In genomic region chr12:108832730-108833354, GRCh38 we compare ENCODE assay signal across 8 cellular contexts. TPM values are rescaled to one million over a fixed set of nuclear protein-coding genes. Genes with fewer than 3 reads are reported as not detected.
DNase-seq lines count a peak whose midpoint lies in the region; ATAC-seq and TF ChIP-seq lines count a peak whose summit lies in the region.

No MANE protein-coding gene starts in this region.

- H3K27ac ChIP-seq in cardiac muscle cell: peak overlapping the region; percentile 96

- no peaks in the 10 kb centered on the region for H3K9me3 ChIP-seq in cardiac muscle cell (ENCODE audit: low read depth)

- H3K27me3 ChIP-seq in cardiac muscle cell: no peaks in the 10 kb centered on the region

- DNase-seq in ELR (ENCODE audit: low read depth) (peak; percentile 79), amniotic epithelial cell (ENCODE audit: low read depth) (peak; percentile 82), cardiac muscle cell (ENCODE audit: low read depth in 1 of 2, low spot score in 1 of 2) (peak; percentile 39 to 94), skeletal muscle cell (ENCODE audit: low read depth) (peak; percentile 76), left lobe of liver (ENCODE audit: low spot score) (no peak), iPS-NIHi11 (ENCODE audit: low spot score) (no peak), SKM-1 (lab: John Stamatoyannopoulos, UW; ENCODE audit: unreplicated experiment) (no peak)

- ATAC-seq in left lobe of liver: no peak
- ATAC-seq in HG03469 (IDR thresholded peaks at IDR 0.05; ENCODE audit: unreplicated experiment): no peak

- no peak for TF ChIP-seq CTCF in cardiac muscle cell (IDR thresholded peaks at IDR 0.05; ENCODE audit: low read depth, low read length)

- H3K4me1 ChIP-seq in cardiac muscle cell (ENCODE audit: low read depth): peaks cover 16% of the 10 kb centered on the region

- no peak overlapping the region for H3K4me3 ChIP-seq in cardiac muscle cell
- H3K4me3 ChIP-seq in skeletal muscle cell (ENCODE audit: low read depth, low read length): no peak overlapping the region

- peaks cover 14% of the 10 kb centered on the region for H3K36me3 ChIP-seq in cardiac muscle cell

RNA-seq across cellular contexts. Expression of gene SSH1, which starts 24.5 kb away (rescaled TPM):
- total RNA-seq in cardiac muscle cell (15.9 and 26.1 TPM in 2 replicates), left lobe of liver (18.9 TPM)
- polyA plus RNA-seq in cardiac muscle cell: 17.7 and 19.1 TPM in 2 replicates

RNA-seq across cellular contexts. Expression of gene DAO, which starts 47.0 kb away (rescaled TPM):
- total RNA-seq in cardiac muscle cell (not detected in 2 replicates), left lobe of liver (65.3 TPM)
- polyA plus RNA-seq in cardiac muscle cell: 0.72 TPM in 1 of 2 replicates, not detected in the other

Comparison
In these comparisons a context has a peak if more than half of its experiments do, and no peak if none do; other contexts are left out.
1. DNase-seq: peak in ELR (single experiment), amniotic epithelial cell (single experiment), cardiac muscle cell (2 of 2) and skeletal muscle cell (single experiment); none in left lobe of liver (single experiment), iPS-NIHi11 (single experiment) and SKM-1 (single experiment).
2. RNA of gene DAO, which starts 47.0 kb away (total RNA-seq): 65.3 TPM in left lobe of liver (single experiment); not detected in cardiac muscle cell; every median in the first group is over 10 times any median in the second.